In the genomic region with DNA sequence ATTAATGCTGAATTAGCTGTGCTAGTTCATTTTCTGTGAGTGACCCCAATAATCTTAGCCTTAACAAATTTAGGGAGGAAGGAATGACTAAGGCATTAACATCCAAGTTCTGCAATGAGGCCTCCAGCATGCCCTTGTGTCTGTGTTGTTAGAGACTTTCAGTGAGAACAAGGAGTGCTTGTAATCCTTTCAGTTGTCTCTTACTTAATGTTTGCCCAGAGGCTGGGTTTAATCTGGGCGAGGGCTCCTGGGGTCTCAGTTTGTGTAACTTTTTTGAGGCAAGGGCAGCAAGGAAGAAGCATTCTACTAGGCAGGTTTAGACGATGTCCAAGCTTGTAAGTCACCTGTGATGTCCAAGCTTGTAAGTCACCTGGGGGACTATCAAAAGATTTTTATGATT, we compare ENCODE assay signal across 2 cellular contexts.
TF ChIP-seq lines count a peak whose summit lies in the region.

No MANE protein-coding gene starts in this region.

TF ChIP-seq in GM23338, 12 proteins besides CTCF, POLR2A, EP300 and RAD21 (continued from another document):
- TF ChIP-seq ZNF331 (CRISPR knock-in tag; IDR thresholded peaks at IDR 0.05; ENCODE audit: low read depth) (no peak), EZH2phosphoT487 (IDR thresholded peaks at IDR 0.05; ENCODE audit: unreplicated experiment) (no peak), CREB1 (CRISPR knock-in tag; IDR thresholded peaks at IDR 0.05; ENCODE audit: low read depth) (no peak), POLR2AphosphoS5 (IDR thresholded peaks at IDR 0.05; ENCODE audit: low read depth) (no peak), EZH2 (IDR thresholded peaks at IDR 0.05; ENCODE audit: low read depth, unreplicated experiment) (no peak)
- TF ChIP-seq, protein P1, sequence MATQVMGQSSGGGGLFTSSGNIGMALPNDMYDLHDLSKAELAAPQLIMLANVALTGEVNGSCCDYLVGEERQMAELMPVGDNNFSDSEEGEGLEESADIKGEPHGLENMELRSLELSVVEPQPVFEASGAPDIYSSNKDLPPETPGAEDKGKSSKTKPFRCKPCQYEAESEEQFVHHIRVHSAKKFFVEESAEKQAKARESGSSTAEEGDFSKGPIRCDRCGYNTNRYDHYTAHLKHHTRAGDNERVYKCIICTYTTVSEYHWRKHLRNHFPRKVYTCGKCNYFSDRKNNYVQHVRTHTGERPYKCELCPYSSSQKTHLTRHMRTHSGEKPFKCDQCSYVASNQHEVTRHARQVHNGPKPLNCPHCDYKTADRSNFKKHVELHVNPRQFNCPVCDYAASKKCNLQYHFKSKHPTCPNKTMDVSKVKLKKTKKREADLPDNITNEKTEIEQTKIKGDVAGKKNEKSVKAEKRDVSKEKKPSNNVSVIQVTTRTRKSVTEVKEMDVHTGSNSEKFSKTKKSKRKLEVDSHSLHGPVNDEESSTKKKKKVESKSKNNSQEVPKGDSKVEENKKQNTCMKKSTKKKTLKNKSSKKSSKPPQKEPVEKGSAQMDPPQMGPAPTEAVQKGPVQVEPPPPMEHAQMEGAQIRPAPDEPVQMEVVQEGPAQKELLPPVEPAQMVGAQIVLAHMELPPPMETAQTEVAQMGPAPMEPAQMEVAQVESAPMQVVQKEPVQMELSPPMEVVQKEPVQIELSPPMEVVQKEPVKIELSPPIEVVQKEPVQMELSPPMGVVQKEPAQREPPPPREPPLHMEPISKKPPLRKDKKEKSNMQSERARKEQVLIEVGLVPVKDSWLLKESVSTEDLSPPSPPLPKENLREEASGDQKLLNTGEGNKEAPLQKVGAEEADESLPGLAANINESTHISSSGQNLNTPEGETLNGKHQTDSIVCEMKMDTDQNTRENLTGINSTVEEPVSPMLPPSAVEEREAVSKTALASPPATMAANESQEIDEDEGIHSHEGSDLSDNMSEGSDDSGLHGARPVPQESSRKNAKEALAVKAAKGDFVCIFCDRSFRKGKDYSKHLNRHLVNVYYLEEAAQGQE (IDR thresholded peaks at IDR 0.05; ENCODE audit: unreplicated experiment): no peak
- TF ChIP-seq, protein P2, sequence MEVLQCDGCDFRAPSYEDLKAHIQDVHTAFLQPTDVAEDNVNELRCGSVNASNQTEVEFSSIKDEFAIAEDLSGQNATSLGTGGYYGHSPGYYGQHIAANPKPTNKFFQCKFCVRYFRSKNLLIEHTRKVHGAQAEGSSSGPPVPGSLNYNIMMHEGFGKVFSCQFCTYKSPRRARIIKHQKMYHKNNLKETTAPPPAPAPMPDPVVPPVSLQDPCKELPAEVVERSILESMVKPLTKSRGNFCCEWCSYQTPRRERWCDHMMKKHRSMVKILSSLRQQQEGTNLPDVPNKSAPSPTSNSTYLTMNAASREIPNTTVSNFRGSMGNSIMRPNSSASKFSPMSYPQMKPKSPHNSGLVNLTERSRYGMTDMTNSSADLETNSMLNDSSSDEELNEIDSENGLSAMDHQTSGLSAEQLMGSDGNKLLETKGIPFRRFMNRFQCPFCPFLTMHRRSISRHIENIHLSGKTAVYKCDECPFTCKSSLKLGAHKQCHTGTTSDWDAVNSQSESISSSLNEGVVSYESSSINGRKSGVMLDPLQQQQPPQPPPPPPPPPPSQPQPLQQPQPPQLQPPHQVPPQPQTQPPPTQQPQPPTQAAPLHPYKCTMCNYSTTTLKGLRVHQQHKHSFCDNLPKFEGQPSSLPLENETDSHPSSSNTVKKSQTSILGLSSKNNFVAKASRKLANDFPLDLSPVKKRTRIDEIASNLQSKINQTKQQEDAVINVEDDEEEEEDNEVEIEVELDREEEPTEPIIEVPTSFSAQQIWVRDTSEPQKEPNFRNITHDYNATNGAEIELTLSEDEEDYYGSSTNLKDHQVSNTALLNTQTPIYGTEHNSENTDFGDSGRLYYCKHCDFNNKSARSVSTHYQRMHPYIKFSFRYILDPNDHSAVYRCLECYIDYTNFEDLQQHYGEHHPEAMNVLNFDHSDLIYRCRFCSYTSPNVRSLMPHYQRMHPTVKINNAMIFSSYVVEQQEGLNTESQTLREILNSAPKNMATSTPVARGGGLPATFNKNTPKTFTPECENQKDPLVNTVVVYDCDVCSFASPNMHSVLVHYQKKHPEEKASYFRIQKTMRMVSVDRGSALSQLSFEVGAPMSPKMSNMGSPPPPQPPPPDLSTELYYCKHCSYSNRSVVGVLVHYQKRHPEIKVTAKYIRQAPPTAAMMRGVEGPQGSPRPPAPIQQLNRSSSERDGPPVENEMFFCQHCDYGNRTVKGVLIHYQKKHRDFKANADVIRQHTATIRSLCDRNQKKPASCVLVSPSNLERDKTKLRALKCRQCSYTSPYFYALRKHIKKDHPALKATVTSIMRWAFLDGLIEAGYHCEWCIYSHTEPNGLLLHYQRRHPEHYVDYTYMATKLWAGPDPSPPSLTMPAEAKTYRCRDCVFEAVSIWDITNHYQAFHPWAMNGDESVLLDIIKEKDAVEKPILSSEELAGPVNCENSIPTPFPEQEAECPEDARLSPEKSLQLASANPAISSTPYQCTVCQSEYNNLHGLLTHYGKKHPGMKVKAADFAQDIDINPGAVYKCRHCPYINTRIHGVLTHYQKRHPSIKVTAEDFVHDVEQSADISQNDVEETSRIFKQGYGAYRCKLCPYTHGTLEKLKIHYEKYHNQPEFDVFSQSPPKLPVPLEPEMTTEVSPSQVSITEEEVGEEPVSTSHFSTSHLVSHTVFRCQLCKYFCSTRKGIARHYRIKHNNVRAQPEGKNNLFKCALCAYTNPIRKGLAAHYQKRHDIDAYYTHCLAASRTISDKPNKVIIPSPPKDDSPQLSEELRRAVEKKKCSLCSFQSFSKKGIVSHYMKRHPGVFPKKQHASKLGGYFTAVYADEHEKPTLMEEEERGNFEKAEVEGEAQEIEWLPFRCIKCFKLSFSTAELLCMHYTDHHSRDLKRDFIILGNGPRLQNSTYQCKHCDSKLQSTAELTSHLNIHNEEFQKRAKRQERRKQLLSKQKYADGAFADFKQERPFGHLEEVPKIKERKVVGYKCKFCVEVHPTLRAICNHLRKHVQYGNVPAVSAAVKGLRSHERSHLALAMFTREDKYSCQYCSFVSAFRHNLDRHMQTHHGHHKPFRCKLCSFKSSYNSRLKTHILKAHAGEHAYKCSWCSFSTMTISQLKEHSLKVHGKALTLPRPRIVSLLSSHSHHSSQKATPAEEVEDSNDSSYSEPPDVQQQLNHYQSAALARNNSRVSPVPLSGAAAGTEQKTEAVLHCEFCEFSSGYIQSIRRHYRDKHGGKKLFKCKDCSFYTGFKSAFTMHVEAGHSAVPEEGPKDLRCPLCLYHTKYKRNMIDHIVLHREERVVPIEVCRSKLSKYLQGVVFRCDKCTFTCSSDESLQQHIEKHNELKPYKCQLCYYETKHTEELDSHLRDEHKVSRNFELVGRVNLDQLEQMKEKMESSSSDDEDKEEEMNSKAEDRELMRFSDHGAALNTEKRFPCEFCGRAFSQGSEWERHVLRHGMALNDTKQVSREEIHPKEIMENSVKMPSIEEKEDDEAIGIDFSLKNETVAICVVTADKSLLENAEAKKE (CRISPR knock-in tag; IDR thresholded peaks at IDR 0.05): no peak

TF ChIP-seq in WTC11, 78 proteins besides CTCF, POLR2A, EP300 and RAD21 (continued from another document):
- TF ChIP-seq, protein P3, sequence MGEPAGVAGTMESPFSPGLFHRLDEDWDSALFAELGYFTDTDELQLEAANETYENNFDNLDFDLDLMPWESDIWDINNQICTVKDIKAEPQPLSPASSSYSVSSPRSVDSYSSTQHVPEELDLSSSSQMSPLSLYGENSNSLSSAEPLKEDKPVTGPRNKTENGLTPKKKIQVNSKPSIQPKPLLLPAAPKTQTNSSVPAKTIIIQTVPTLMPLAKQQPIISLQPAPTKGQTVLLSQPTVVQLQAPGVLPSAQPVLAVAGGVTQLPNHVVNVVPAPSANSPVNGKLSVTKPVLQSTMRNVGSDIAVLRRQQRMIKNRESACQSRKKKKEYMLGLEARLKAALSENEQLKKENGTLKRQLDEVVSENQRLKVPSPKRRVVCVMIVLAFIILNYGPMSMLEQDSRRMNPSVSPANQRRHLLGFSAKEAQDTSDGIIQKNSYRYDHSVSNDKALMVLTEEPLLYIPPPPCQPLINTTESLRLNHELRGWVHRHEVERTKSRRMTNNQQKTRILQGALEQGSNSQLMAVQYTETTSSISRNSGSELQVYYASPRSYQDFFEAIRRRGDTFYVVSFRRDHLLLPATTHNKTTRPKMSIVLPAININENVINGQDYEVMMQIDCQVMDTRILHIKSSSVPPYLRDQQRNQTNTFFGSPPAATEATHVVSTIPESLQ (CRISPR knock-in tag; IDR thresholded peaks at IDR 0.05): no peak
- no peak for TF ChIP-seq PRRX2 (CRISPR knock-in tag; IDR thresholded peaks at IDR 0.05)
- TF ChIP-seq ATF1 (CRISPR knock-in tag; IDR thresholded peaks at IDR 0.05): no peak
- TF ChIP-seq, protein P4, sequence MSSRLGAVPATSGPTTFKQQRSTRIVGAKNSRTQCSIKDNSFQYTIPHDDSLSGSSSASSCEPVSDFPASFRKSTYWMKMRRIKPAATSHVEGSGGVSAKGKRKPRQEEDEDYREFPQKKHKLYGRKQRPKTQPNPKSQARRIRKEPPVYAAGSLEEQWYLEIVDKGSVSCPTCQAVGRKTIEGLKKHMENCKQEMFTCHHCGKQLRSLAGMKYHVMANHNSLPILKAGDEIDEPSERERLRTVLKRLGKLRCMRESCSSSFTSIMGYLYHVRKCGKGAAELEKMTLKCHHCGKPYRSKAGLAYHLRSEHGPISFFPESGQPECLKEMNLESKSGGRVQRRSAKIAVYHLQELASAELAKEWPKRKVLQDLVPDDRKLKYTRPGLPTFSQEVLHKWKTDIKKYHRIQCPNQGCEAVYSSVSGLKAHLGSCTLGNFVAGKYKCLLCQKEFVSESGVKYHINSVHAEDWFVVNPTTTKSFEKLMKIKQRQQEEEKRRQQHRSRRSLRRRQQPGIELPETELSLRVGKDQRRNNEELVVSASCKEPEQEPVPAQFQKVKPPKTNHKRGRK (CRISPR knock-in tag; IDR thresholded peaks at IDR 0.05; ENCODE audit: borderline replicate concordance): no peak
- no peak for TF ChIP-seq ELF4 (CRISPR knock-in tag; IDR thresholded peaks at IDR 0.05; ENCODE audit: low read depth)
- TF ChIP-seq IRF2 (CRISPR knock-in tag; IDR thresholded peaks at IDR 0.05; ENCODE audit: borderline replicate concordance, low read depth): no peak
- TF ChIP-seq ZNF219 (CRISPR knock-in tag; IDR thresholded peaks at IDR 0.05; ENCODE audit: borderline replicate concordance): no peak
- no peak for TF ChIP-seq ESRRA (CRISPR knock-in tag; IDR thresholded peaks at IDR 0.05; ENCODE audit: borderline replicate concordance)
- no peak for TF ChIP-seq ZNF232 (CRISPR knock-in tag; IDR thresholded peaks at IDR 0.05)
- TF ChIP-seq, protein P5, sequence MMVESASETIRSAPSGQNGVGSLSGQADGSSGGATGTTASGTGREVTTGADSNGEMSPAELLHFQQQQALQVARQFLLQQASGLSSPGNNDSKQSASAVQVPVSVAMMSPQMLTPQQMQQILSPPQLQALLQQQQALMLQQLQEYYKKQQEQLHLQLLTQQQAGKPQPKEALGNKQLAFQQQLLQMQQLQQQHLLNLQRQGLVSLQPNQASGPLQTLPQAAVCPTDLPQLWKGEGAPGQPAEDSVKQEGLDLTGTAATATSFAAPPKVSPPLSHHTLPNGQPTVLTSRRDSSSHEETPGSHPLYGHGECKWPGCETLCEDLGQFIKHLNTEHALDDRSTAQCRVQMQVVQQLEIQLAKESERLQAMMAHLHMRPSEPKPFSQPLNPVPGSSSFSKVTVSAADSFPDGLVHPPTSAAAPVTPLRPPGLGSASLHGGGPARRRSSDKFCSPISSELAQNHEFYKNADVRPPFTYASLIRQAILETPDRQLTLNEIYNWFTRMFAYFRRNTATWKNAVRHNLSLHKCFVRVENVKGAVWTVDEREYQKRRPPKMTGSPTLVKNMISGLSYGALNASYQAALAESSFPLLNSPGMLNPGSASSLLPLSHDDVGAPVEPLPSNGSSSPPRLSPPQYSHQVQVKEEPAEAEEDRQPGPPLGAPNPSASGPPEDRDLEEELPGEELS (CRISPR knock-in tag; IDR thresholded peaks at IDR 0.05): no peak
- TF ChIP-seq OVOL2 (CRISPR knock-in tag; IDR thresholded peaks at IDR 0.05; ENCODE audit: borderline replicate concordance): no peak
- TF ChIP-seq ZNF416 (CRISPR knock-in tag; IDR thresholded peaks at IDR 0.05): no peak
- TF ChIP-seq, protein P6, sequence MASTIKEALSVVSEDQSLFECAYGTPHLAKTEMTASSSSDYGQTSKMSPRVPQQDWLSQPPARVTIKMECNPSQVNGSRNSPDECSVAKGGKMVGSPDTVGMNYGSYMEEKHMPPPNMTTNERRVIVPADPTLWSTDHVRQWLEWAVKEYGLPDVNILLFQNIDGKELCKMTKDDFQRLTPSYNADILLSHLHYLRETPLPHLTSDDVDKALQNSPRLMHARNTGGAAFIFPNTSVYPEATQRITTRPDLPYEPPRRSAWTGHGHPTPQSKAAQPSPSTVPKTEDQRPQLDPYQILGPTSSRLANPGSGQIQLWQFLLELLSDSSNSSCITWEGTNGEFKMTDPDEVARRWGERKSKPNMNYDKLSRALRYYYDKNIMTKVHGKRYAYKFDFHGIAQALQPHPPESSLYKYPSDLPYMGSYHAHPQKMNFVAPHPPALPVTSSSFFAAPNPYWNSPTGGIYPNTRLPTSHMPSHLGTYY (CRISPR knock-in tag; IDR thresholded peaks at IDR 0.05): no peak
- TF ChIP-seq ZNF317 (CRISPR knock-in tag; IDR thresholded peaks at IDR 0.05; ENCODE audit: borderline replicate concordance, low read depth): no peak
- no peak for TF ChIP-seq SP1 (CRISPR knock-in tag; conservative IDR thresholded peaks at IDR 0.05)
- TF ChIP-seq NFYB (CRISPR knock-in tag; conservative IDR thresholded peaks at IDR 0.05; ENCODE audit: low read depth): no peak
TF ChIP-seq in WTC11: peak in this region for 0.
